19 cellular contexts compared by ENCODE assay signal in genomic region chr3:155449613-155450267, GRCh38.
DNase-seq lines count a peak whose midpoint lies in the region; ATAC-seq and TF ChIP-seq lines count a peak whose summit lies in the region.
"Had no signal": no experiment of that assay in that cellular context is flagged by ENCODE, and none has a peak within 500 bp of the region (broad histone marks: within the 10 kb centered on the region; RNA-seq: fewer than 3 reads in every experiment).

No MANE protein-coding gene starts in this region.

- H3K36me3 ChIP-seq in parathyroid adenoma (ENCODE audit: control insufficient read depth, insufficient read depth, low read length): no peaks in the 10 kb centered on the region
- H3K36me3 ChIP-seq: BE2C, SJCRH30 had no signal

- no peaks in the 10 kb centered on the region for H3K79me2 ChIP-seq in parathyroid adenoma

- H3K27ac ChIP-seq in parathyroid adenoma: no peak overlapping the region
- H3K27ac ChIP-seq: SJCRH30 had no signal

- DNase-seq in SK-MEL-5 (ENCODE audit: low read depth, low spot score) (peak; percentile 69), astrocyte of the hippocampus (ENCODE audit: low read depth, low spot score) (peak; percentile 39), left cardiac atrium (no peak), dedifferentiated amniotic fluid mesenchymal stem cell (ENCODE audit: extremely low spot score) (no peak), left colon (no peak)
- DNase-seq in stimulated activated CD4-positive, alpha-beta T cell treated with anti-CD3 and anti-CD28 coated beads, Interleukin-15, amount 100 ng/mL, for 24 hours: no peak
- DNase-seq: BE2C, EL, GF-D8, Karpas-422, MV-4-11, NCI-H1105 treated with DMSO at 0.1 percent for 48 hours, NCI-H2227 treated with DMSO at 0.1 percent for 48 hours, NCI-H510A, NCI-H748 treated with DMSO at 0.1 percent for 48 hours, SJCRH30 had no signal

- H3K9ac ChIP-seq in parathyroid adenoma: no peak overlapping the region

- H3K27me3 Mint-ChIP-seq in activated T-helper 17 cell treated with anti-CD3 and anti-CD28 coated beads, Interleukin-2, amount 50 U/mL, for 72 hours: peaks cover 4% of the 10 kb centered on the region

- intact Hi-C loops in left cardiac atrium (cut with DNase I): no loop called here
- intact Hi-C loops in left colon (cut with DNase I, micrococcal nuclease): no loop called here

- H3K9me3 ChIP-seq in parathyroid adenoma (ENCODE audit: control insufficient read depth, low read length): no peaks in the 10 kb centered on the region
- H3K9me3 ChIP-seq: BE2C, SJCRH30 had no signal

- no peak overlapping the region for H3K4me2 ChIP-seq in parathyroid adenoma (ENCODE audit: low read length)

- H3K27ac Mint-ChIP-seq in activated T-helper 17 cell treated with anti-CD3 and anti-CD28 coated beads, Interleukin-2, amount 50 U/mL, for 72 hours: no peak overlapping the region

- H3K4me3 Mint-ChIP-seq in activated T-helper 17 cell treated with anti-CD3 and anti-CD28 coated beads, Interleukin-2, amount 50 U/mL, for 72 hours: no peak overlapping the region

- peak overlapping the region; percentile 15 for H2AFZ ChIP-seq in parathyroid adenoma

- H3K36me3 Mint-ChIP-seq in activated T-helper 17 cell treated with anti-CD3 and anti-CD28 coated beads, Interleukin-2, amount 50 U/mL, for 72 hours (ENCODE audit: low read depth): no peaks in the 10 kb centered on the region

- peaks cover 7% of the 10 kb centered on the region for H3K9me3 Mint-ChIP-seq in activated T-helper 17 cell treated with anti-CD3 and anti-CD28 coated beads, Interleukin-2, amount 50 U/mL, for 72 hours

- in situ Hi-C loops in SK-MEL-5 (cut with HindIII; ENCODE audit: low pct_unique_long_range_greater_than_20kb, low sequenced_read_pairs): no loop called here

- no peak for TF ChIP-seq CTCF in parathyroid adenoma (IDR thresholded peaks at IDR 0.05)

- no peaks in the 10 kb centered on the region for H3K27me3 ChIP-seq in parathyroid adenoma (ENCODE audit: control insufficient read depth, insufficient read depth, low read length)
- H3K27me3 ChIP-seq: BE2C, SJCRH30 had no signal

- ATAC-seq in left cardiac atrium (peak; percentile 34 to 85), left colon (no peak)
- ATAC-seq in activated T-helper 17 cell treated with anti-CD3 and anti-CD28 coated beads, Interleukin-2, amount 50 U/mL, for 72 hours (replicated peaks): no peak
- ATAC-seq: Panc1 had no signal

- H3K4me1 ChIP-seq in parathyroid adenoma: peaks cover 15% of the 10 kb centered on the region
- H3K4me1 ChIP-seq: BE2C, SJCRH30 had no signal

- no peak overlapping the region for H3K4me3 ChIP-seq in parathyroid adenoma (ENCODE audit: low read depth, low read length)
- H3K4me3 ChIP-seq: SJCRH30 had no signal

- peaks cover 4% of the 10 kb centered on the region for H3K4me1 Mint-ChIP-seq in activated T-helper 17 cell treated with anti-CD3 and anti-CD28 coated beads, Interleukin-2, amount 50 U/mL, for 72 hours

Comparison
In these comparisons a context has a peak if more than half of its experiments do, and no peak if none do; other contexts are left out.
1. DNase-seq: peak in SK-MEL-5 (single experiment) and astrocyte of the hippocampus (single experiment); none in left cardiac atrium (single experiment), dedifferentiated amniotic fluid mesenchymal stem cell (single experiment), left colon (0 of 2) and stimulated activated CD4-positive, alpha-beta T cell treated with anti-CD3 and anti-CD28 coated beads, Interleukin-15, amount 100 ng/mL, for 24 hours (single experiment).
2. ATAC-seq: peak in left cardiac atrium (2 of 2); none in left colon (single experiment) and activated T-helper 17 cell treated with anti-CD3 and anti-CD28 coated beads, Interleukin-2, amount 50 U/mL, for 72 hours (single experiment).